In genomic region chr19:14529254-14530004, GRCh38 we compare ENCODE assay signal across 8 cellular contexts. TPM values are rescaled to one million over a fixed set of nuclear protein-coding genes. Genes with fewer than 3 reads are reported as not detected.
A peak's percentile ranks its signal among the peaks of the same experiment; 100 is the strongest.
DNase-seq lines count a peak whose midpoint lies in the region; ATAC-seq and TF ChIP-seq lines count a peak whose summit lies in the region.

Gene TECR (plus strand): TSS chr19:14529594. CDS start chr19:14529697, 103 bp downstream.

- no peaks in the 10 kb centered on the region for H3K9me3 Mint-ChIP-seq in activated CD4-positive, alpha-beta T cell treated with anti-CD3 and anti-CD28 coated beads for 36 hours (ENCODE audit: low read depth)

- peaks cover 7% of the 10 kb centered on the region for H3K36me3 Mint-ChIP-seq in activated CD4-positive, alpha-beta T cell treated with anti-CD3 and anti-CD28 coated beads for 36 hours (ENCODE audit: low read depth)

- CTCF ChIA-PET in activated CD4-positive, alpha-beta T cell treated with anti-CD3 and anti-CD28 coated beads for 36 hours (lab: Charles Lee) = interaction anchor here (0.6 to 1.3 kb wide), 3 partner anchors 22 to 414 kb away, joined by 3 read pairs; partner anchors contain the start of gene NDUFB7

- POLR2A ChIA-PET in activated CD4-positive, alpha-beta T cell treated with anti-CD3 and anti-CD28 coated beads for 36 hours (lab: Charles Lee) = interaction anchor here (0.7 to 1.7 kb wide), 2 partner anchors 11 to 96 kb away, joined by 3 to 8 read pairs; partner anchors contain the start of gene DNAJB1

- TF ChIP-seq CTCF in choroid plexus epithelial cell (conservative IDR thresholded peaks at IDR 0.05; ENCODE audit: low read depth, low read length) (no peak), kidney epithelial cell (IDR thresholded peaks at IDR 0.05; ENCODE audit: insufficient read depth, low read length, poor library complexity, severe bottlenecking) (no peak)

- H3K4me3 ChIP-seq in choroid plexus epithelial cell (ENCODE audit: low read depth, low read length) = peak within 1 kb of the TSS; percentile 96
- peak within 1 kb of the TSS; percentile 90 for H3K4me3 ChIP-seq in kidney epithelial cell (ENCODE audit: low read depth, low read length)

- peak; percentile 92 for ATAC-seq in HG03442 (IDR thresholded peaks at IDR 0.05; ENCODE audit: unreplicated experiment)
- peak; percentile 98 for ATAC-seq in activated CD4-positive, alpha-beta T cell treated with anti-CD3 and anti-CD28 coated beads for 36 hours

- H3K27me3 Mint-ChIP-seq in activated CD4-positive, alpha-beta T cell treated with anti-CD3 and anti-CD28 coated beads for 36 hours = no peaks in the 10 kb centered on the region

- H3K27me3 ChIP-seq in kidney epithelial cell (ENCODE audit: control insufficient read depth, insufficient read depth, low read length) = no peaks in the 10 kb centered on the region

- H3K4me1 Mint-ChIP-seq in activated CD4-positive, alpha-beta T cell treated with anti-CD3 and anti-CD28 coated beads for 36 hours = peaks cover 37% of the 10 kb centered on the region

- intact Hi-C loops in activated CD4-positive, alpha-beta T cell treated with anti-CD3 and anti-CD28 coated beads for 36 hours (cut with DNase I, micrococcal nuclease) = loop anchor here (1.0 to 10.0 kb wide), 12 partner anchors 11 to 1745 kb away; partner anchors contain the start of genes DNAJB1 (in 2 of the 2), DDX39A (in 1 of the 2), GIPC1 (in 1 of the 2) and IER2 (in 1 of the 2)

- DNase-seq in Ammon's horn (ENCODE audit: low spot score) (peak; percentile 100), GM19238 (ENCODE audit: insufficient read length, low spot score) (peak; percentile 88), NCI-H524 (lab: John Stamatoyannopoulos, UW) (peak; percentile 100), choroid plexus epithelial cell (ENCODE audit: low read depth) (peak; percentile 100), kidney epithelial cell (ENCODE audit: low read depth) (peak; percentile 98)
- peak; percentile 100 for DNase-seq in activated CD4-positive, alpha-beta T cell treated with anti-CD3 and anti-CD28 coated beads for 36 hours
- peak; percentile 100 for DNase-seq in stimulated activated CD4-positive, alpha-beta T cell treated with anti-CD3 and anti-CD28 coated beads, Interleukin-15, amount 100 ng/mL, for 48 hours (ENCODE audit: low read depth in 2 of 2)

- peak within 1 kb of the TSS; percentile 83 for H3K4me3 Mint-ChIP-seq in activated CD4-positive, alpha-beta T cell treated with anti-CD3 and anti-CD28 coated beads for 36 hours

- peak within 1 kb of the TSS; percentile 90 for H3K27ac Mint-ChIP-seq in activated CD4-positive, alpha-beta T cell treated with anti-CD3 and anti-CD28 coated beads for 36 hours

- no peaks in the 10 kb centered on the region for H3K36me3 ChIP-seq in kidney epithelial cell (ENCODE audit: control insufficient read depth, insufficient read depth, low read length)

RNA-seq across cellular contexts. Expression of gene TECR, which starts in this region (rescaled TPM):
- total RNA-seq in activated CD4-positive, alpha-beta T cell treated with anti-CD3 and anti-CD28 coated beads for 36 hours = 100 to 1,000 TPM; 106 to 145 TPM
- total RNA-seq in kidney epithelial cell = 52.8 and 55.0 TPM in 2 replicates

Comparison
In these comparisons a context has a peak if more than half of its experiments do, and no peak if none do; other contexts are left out.
1. Peak in every context shown above with its lines: DNase-seq, ATAC-seq and H3K4me3 ChIP-seq.